2 cellular contexts compared by ENCODE assay signal in genomic region chr7:11083214-11083568, GRCh38.
TF ChIP-seq lines count a peak whose summit lies in the region.

No MANE protein-coding gene starts in this region.

TF ChIP-seq in HepG2, 621 proteins besides CTCF, POLR2A, EP300 and RAD21:
- TF ChIP-seq PREB (CRISPR knock-in tag; IDR thresholded peaks at IDR 0.05) = no peak
- TF ChIP-seq ZNF382 (CRISPR knock-in tag; IDR thresholded peaks at IDR 0.05; ENCODE audit: borderline replicate concordance) = no peak
- no peak for TF ChIP-seq NRL (CRISPR knock-in tag; IDR thresholded peaks at IDR 0.05; ENCODE audit: borderline replicate concordance)
- TF ChIP-seq PRDM15 (CRISPR knock-in tag; IDR thresholded peaks at IDR 0.05) = no peak
TF ChIP-seq in HepG2: peak in this region for 0.

TF ChIP-seq in WTC11, 78 proteins besides CTCF, POLR2A, EP300 and RAD21 (continued from another document):
- TF ChIP-seq MLX (CRISPR knock-in tag; IDR thresholded peaks at IDR 0.05) (no peak), GTF2I (CRISPR knock-in tag; conservative IDR thresholded peaks at IDR 0.05) (no peak), NR1H2 (CRISPR knock-in tag; IDR thresholded peaks at IDR 0.05) (no peak), JAZF1 (CRISPR knock-in tag; IDR thresholded peaks at IDR 0.05) (no peak), HMGXB4 (CRISPR knock-in tag; IDR thresholded peaks at IDR 0.05) (no peak), ZNF512 (CRISPR knock-in tag; IDR thresholded peaks at IDR 0.05; ENCODE audit: borderline replicate concordance) (no peak), ZNF423 (CRISPR knock-in tag; IDR thresholded peaks at IDR 0.05) (no peak), E2F4 (CRISPR knock-in tag; IDR thresholded peaks at IDR 0.05; ENCODE audit: borderline replicate concordance, low read depth) (no peak)
